In the genomic region with DNA sequence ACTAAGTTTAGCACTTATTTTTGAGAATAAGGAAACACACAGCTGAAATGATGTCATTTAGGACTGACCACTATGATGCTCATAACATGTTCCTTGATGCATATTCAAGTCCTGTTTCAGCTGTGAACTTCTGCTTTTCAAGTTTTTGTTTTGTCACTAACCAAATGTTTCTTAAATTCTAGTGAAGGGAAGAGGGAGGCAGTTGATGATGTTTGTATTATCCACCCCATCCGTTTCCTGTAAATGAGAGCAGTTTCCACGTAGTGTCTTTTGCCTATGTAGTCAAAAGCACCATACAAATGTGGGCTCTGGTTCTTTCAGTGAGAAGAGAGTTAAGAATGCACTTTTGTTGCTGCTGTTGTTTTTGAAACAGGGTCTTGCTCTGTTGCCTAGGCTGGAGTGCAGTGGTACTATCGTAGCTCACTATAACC, we compare ENCODE assay signal across 9 cellular contexts.
DNase-seq lines count a peak whose midpoint lies in the region; ATAC-seq and TF ChIP-seq lines count a peak whose summit lies in the region.
"Had no signal": no experiment of that assay in that cellular context is flagged by ENCODE, and none has a peak within 500 bp of the region (broad histone marks: within the 10 kb centered on the region; RNA-seq: fewer than 3 reads in every experiment).

No MANE protein-coding gene starts in this region.

- H3K27me3 ChIP-seq in GM23338 (ENCODE audit: insufficient read depth): no peaks in the 10 kb centered on the region

- no peak overlapping the region for H2AFZ ChIP-seq in GM23338

- peak; percentile 5 to 23 for DNase-seq in activated CD4-positive, alpha-beta T cell treated with anti-CD3 and anti-CD28 coated beads for 4 hours
- no peak for DNase-seq in activated CD4-positive, alpha-beta T cell treated with anti-CD3 and anti-CD28 coated beads, Interleukin-2, amount 50 U/mL, for 48 hours
- DNase-seq in natural killer cell (no peak), GM23338 (ENCODE audit: low spot score) (no peak), HK-2 (ENCODE audit: unreplicated experiment) (no peak)
- DNase-seq in activated effector memory CD4-positive, alpha-beta T cell treated with anti-CD3 and anti-CD28 coated beads, Interleukin-2, amount 50 U/mL, for 16 hours: no peak

- H4K20me1 ChIP-seq in GM23338 (replicated peaks; ENCODE audit: insufficient read depth): no peaks in the 10 kb centered on the region; the same call in none of the 2 replicates

- intact Hi-C loops in natural killer cell (cut with micrococcal nuclease): no loop called here

- H3F3A ChIP-seq in GM23338 (replicated peaks; ENCODE audit: low read depth): no peaks in the 10 kb centered on the region

- H3K36me3 Mint-ChIP-seq in T-helper 1 cell treated with Interleukin-12 subunit alpha and Interleukin-12 subunit beta and Interleukin-4 antibody, amounts not matched to agents 30 μg/mL and 1 μg/mL, for 36 hours (ENCODE audit: low read depth): peaks cover 5% of the 10 kb centered on the region
- H3K36me3 Mint-ChIP-seq in natural killer cell (no peaks in the 10 kb centered on the region), GM23338 (ENCODE audit: low read depth) (no peaks in the 10 kb centered on the region)

- no peak overlapping the region for H3K27ac ChIP-seq in GM23338 (ENCODE audit: low read depth)
- H3K27ac ChIP-seq: A549 had no signal

- no peaks in the 10 kb centered on the region for H3K9me3 Mint-ChIP-seq in T-helper 1 cell treated with Interleukin-12 subunit alpha and Interleukin-12 subunit beta and Interleukin-4 antibody, amounts not matched to agents 30 μg/mL and 1 μg/mL, for 36 hours
- no peaks in the 10 kb centered on the region for H3K9me3 Mint-ChIP-seq in natural killer cell
- no peaks in the 10 kb centered on the region for H3K9me3 Mint-ChIP-seq in GM23338

- no peaks in the 10 kb centered on the region for H3K27me3 Mint-ChIP-seq in T-helper 1 cell treated with Interleukin-12 subunit alpha and Interleukin-12 subunit beta and Interleukin-4 antibody, amounts not matched to agents 30 μg/mL and 1 μg/mL, for 36 hours (ENCODE audit: low read depth)
- H3K27me3 Mint-ChIP-seq in natural killer cell (ENCODE audit: low read depth in 2 of 2) (no peaks in the 10 kb centered on the region), GM23338 (ENCODE audit: insufficient read depth, low read depth, poor library complexity) (peaks cover 1% of the 10 kb centered on the region)

- no peak for TF ChIP-seq CTCF in natural killer cell (IDR thresholded peaks at IDR 0.05)
- TF ChIP-seq CTCF in GM23338 (conservative IDR thresholded peaks at IDR 0.05; ENCODE audit: low read depth in 2 of 2): no peak

- ATAC-seq in HG02981 (IDR thresholded peaks at IDR 0.05; ENCODE audit: unreplicated experiment) (peak; percentile 82), natural killer cell (peak; percentile 53 to 84 (median 72)), GM23338 (no peak)
- ATAC-seq: A549 had no signal

- H3K79me2 ChIP-seq in GM23338 (replicated peaks; ENCODE audit: insufficient read depth): peaks cover 84% of the 10 kb centered on the region

- H3K36me3 ChIP-seq in GM23338 (ENCODE audit: insufficient read depth): no peaks in the 10 kb centered on the region

- H3K4me3 ChIP-seq in GM23338: no peak overlapping the region
- H3K4me3 ChIP-seq: A549 had no signal

- H3K4me3 Mint-ChIP-seq in T-helper 1 cell treated with Interleukin-12 subunit alpha and Interleukin-12 subunit beta and Interleukin-4 antibody, amounts not matched to agents 30 μg/mL and 1 μg/mL, for 36 hours: peak overlapping the region; percentile 53
- H3K4me3 Mint-ChIP-seq in natural killer cell: no peak overlapping the region
- no peak overlapping the region for H3K4me3 Mint-ChIP-seq in GM23338

- H3K4me1 Mint-ChIP-seq in T-helper 1 cell treated with Interleukin-12 subunit alpha and Interleukin-12 subunit beta and Interleukin-4 antibody, amounts not matched to agents 30 μg/mL and 1 μg/mL, for 36 hours (ENCODE audit: low read depth): peaks cover 44% of the 10 kb centered on the region
- H3K4me1 Mint-ChIP-seq in natural killer cell (peaks cover 30 to 39% of the 10 kb centered on the region in 2 donors), GM23338 (peaks cover 16% of the 10 kb centered on the region)

- peaks cover 4% of the 10 kb centered on the region for H3K4me1 ChIP-seq in GM23338 (ENCODE audit: insufficient read depth)
- H3K4me1 ChIP-seq: A549 had no signal

- H3K4me2 ChIP-seq in GM23338: no peak overlapping the region
- H3K4me2 ChIP-seq: A549 had no signal

- H3K9me2 ChIP-seq in GM23338 (ENCODE audit: insufficient read depth): no peaks in the 10 kb centered on the region

- H3K27ac Mint-ChIP-seq in T-helper 1 cell treated with Interleukin-12 subunit alpha and Interleukin-12 subunit beta and Interleukin-4 antibody, amounts not matched to agents 30 μg/mL and 1 μg/mL, for 36 hours: peak overlapping the region; percentile 91
- H3K27ac Mint-ChIP-seq in natural killer cell: peak overlapping the region; percentile 27 to 79
- H3K27ac Mint-ChIP-seq in GM23338: no peak overlapping the region

TF ChIP-seq in GM23338, 12 proteins besides CTCF, POLR2A, EP300 and RAD21:
- TF ChIP-seq STAT1 (IDR thresholded peaks at IDR 0.05; ENCODE audit: unreplicated experiment) (no peak), CREB1 (CRISPR knock-in tag; IDR thresholded peaks at IDR 0.05; ENCODE audit: low read depth) (no peak), JUNB (IDR thresholded peaks at IDR 0.05; ENCODE audit: unreplicated experiment) (no peak), ZNF114 (CRISPR knock-in tag; IDR thresholded peaks at IDR 0.05) (no peak)
- TF ChIP-seq, protein P1, sequence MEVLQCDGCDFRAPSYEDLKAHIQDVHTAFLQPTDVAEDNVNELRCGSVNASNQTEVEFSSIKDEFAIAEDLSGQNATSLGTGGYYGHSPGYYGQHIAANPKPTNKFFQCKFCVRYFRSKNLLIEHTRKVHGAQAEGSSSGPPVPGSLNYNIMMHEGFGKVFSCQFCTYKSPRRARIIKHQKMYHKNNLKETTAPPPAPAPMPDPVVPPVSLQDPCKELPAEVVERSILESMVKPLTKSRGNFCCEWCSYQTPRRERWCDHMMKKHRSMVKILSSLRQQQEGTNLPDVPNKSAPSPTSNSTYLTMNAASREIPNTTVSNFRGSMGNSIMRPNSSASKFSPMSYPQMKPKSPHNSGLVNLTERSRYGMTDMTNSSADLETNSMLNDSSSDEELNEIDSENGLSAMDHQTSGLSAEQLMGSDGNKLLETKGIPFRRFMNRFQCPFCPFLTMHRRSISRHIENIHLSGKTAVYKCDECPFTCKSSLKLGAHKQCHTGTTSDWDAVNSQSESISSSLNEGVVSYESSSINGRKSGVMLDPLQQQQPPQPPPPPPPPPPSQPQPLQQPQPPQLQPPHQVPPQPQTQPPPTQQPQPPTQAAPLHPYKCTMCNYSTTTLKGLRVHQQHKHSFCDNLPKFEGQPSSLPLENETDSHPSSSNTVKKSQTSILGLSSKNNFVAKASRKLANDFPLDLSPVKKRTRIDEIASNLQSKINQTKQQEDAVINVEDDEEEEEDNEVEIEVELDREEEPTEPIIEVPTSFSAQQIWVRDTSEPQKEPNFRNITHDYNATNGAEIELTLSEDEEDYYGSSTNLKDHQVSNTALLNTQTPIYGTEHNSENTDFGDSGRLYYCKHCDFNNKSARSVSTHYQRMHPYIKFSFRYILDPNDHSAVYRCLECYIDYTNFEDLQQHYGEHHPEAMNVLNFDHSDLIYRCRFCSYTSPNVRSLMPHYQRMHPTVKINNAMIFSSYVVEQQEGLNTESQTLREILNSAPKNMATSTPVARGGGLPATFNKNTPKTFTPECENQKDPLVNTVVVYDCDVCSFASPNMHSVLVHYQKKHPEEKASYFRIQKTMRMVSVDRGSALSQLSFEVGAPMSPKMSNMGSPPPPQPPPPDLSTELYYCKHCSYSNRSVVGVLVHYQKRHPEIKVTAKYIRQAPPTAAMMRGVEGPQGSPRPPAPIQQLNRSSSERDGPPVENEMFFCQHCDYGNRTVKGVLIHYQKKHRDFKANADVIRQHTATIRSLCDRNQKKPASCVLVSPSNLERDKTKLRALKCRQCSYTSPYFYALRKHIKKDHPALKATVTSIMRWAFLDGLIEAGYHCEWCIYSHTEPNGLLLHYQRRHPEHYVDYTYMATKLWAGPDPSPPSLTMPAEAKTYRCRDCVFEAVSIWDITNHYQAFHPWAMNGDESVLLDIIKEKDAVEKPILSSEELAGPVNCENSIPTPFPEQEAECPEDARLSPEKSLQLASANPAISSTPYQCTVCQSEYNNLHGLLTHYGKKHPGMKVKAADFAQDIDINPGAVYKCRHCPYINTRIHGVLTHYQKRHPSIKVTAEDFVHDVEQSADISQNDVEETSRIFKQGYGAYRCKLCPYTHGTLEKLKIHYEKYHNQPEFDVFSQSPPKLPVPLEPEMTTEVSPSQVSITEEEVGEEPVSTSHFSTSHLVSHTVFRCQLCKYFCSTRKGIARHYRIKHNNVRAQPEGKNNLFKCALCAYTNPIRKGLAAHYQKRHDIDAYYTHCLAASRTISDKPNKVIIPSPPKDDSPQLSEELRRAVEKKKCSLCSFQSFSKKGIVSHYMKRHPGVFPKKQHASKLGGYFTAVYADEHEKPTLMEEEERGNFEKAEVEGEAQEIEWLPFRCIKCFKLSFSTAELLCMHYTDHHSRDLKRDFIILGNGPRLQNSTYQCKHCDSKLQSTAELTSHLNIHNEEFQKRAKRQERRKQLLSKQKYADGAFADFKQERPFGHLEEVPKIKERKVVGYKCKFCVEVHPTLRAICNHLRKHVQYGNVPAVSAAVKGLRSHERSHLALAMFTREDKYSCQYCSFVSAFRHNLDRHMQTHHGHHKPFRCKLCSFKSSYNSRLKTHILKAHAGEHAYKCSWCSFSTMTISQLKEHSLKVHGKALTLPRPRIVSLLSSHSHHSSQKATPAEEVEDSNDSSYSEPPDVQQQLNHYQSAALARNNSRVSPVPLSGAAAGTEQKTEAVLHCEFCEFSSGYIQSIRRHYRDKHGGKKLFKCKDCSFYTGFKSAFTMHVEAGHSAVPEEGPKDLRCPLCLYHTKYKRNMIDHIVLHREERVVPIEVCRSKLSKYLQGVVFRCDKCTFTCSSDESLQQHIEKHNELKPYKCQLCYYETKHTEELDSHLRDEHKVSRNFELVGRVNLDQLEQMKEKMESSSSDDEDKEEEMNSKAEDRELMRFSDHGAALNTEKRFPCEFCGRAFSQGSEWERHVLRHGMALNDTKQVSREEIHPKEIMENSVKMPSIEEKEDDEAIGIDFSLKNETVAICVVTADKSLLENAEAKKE (CRISPR knock-in tag; IDR thresholded peaks at IDR 0.05): no peak

Comparison
In these comparisons a context has a peak if more than half of its experiments do, and no peak if none do; other contexts are left out.
1. DNase-seq: peak in activated CD4-positive, alpha-beta T cell treated with anti-CD3 and anti-CD28 coated beads for 4 hours (2 of 2); none in activated CD4-positive, alpha-beta T cell treated with anti-CD3 and anti-CD28 coated beads, Interleukin-2, amount 50 U/mL, for 48 hours (0 of 2), natural killer cell (single experiment), GM23338 (single experiment), HK-2 (single experiment) and activated effector memory CD4-positive, alpha-beta T cell treated with anti-CD3 and anti-CD28 coated beads, Interleukin-2, amount 50 U/mL, for 16 hours (single experiment).